15 cellular contexts compared by ENCODE assay signal in the genomic region with DNA sequence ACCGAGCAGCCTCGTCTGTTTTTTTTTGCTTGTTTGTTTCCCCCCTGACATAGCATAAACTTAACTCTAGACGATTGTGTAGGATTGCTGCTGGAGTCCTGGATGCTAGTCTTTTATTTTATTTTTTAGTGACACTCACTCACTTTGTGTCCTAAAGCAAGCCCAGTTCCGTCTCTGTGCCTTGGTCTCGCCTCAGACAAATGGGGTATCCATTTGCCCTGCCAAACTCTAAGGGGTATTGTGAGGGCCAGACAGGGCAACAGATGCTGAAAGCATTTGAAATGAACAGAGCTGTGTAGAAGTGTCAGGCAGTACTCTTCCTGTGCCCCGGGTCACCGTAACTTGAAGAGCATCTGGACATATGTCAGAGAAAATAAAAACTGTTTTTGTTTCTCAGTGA. TPM values are rescaled to one million over a fixed set of nuclear protein-coding genes. Genes with fewer than 3 reads are reported as not detected.
DNase-seq lines count a peak whose midpoint lies in the region; ATAC-seq and TF ChIP-seq lines count a peak whose summit lies in the region.
"Had no signal": no experiment of that assay in that cellular context is flagged by ENCODE, and none has a peak within 500 bp of the region (broad histone marks: within the 10 kb centered on the region; RNA-seq: fewer than 3 reads in every experiment).

No MANE protein-coding gene starts in this region.

- 88 to 90% methylated on average over 7 of the region's 7 CpGs for WGBS in sigmoid colon, 2 donors

- H3K27ac ChIP-seq in BLaER1 (no peak overlapping the region), Panc1 (ENCODE audit: low read length) (peak overlapping the region; percentile 86), foreskin keratinocyte (peak overlapping the region; percentile 46), sigmoid colon (peak overlapping the region; percentile 46 to 82 (median 74))

- DNase-seq in Panc1 (ENCODE audit: low read depth, low spot score) = no peak
- no peak for DNase-seq in foreskin keratinocyte
- no peak for DNase-seq in sigmoid colon
- no peak for DNase-seq in HUDEP-2 (lab: John Stamatoyannopoulos, UW; ENCODE audit: unreplicated experiment in 76 of 76)
- DNase-seq in NCI-H69 (lab: John Stamatoyannopoulos, UW) = no peak
- DNase-seq in NCI-H510A treated with DMSO at 0.1 percent for 48 hours (lab: John Stamatoyannopoulos, UW) = no peak
- no peak for DNase-seq in GM13977 (ENCODE audit: low spot score)
- DNase-seq: activated CD4-positive, alpha-beta T cell treated with anti-CD3 and anti-CD28 coated beads, Interleukin-2, amount 50 U/mL, for 48 hours; activated T-cell treated with anti-CD3 and anti-CD28 coated beads, Interleukin-2, amount 50 U/mL, for 72 hours; AML-193; GF-D8; naive thymus-derived CD4-positive, alpha-beta T cell; NCI-H2081 had no signal

- POLR2A ChIA-PET in Panc1 (lab: Charles Lee) = no interaction called here

- no peak overlapping the region for H3K9ac ChIP-seq in BLaER1

- H3K27me3 ChIP-seq in BLaER1 (no peaks in the 10 kb centered on the region), Panc1 (ENCODE audit: control insufficient read depth, insufficient read depth, low read length) (no peaks in the 10 kb centered on the region), foreskin keratinocyte (no peaks in the 10 kb centered on the region), sigmoid colon (no peaks in the 10 kb centered on the region)

- TF ChIP-seq CTCF in Panc1 (IDR thresholded peaks at IDR 0.05) (no peak), foreskin keratinocyte (conservative IDR thresholded peaks at IDR 0.05) (no peak), sigmoid colon (IDR thresholded peaks at IDR 0.05) (no peak), GM13977 (IDR thresholded peaks at IDR 0.05; ENCODE audit: extremely low read depth, insufficient read depth, missing control alignments) (no peak)

- CTCF ChIA-PET in Panc1 (lab: Charles Lee) = interaction anchor here (1.9 kb wide), 1 partner anchor 112 kb away, joined by 6 read pairs; no protein-coding TSS in a partner anchor

- ATAC-seq in Panc1 (no peak), foreskin keratinocyte (no peak)
- ATAC-seq: activated T-cell treated with anti-CD3 and anti-CD28 coated beads, Interleukin-2, amount 50 U/mL, for 72 hours; naive thymus-derived CD4-positive, alpha-beta T cell had no signal

- intact Hi-C loops in Panc1 (cut with micrococcal nuclease; ENCODE audit: unreplicated experiment) (loop anchor here (5.0 kb wide), 1 partner anchor 66 kb away; no protein-coding TSS in a partner anchor), sigmoid colon (cut with DNase I) (loop anchor here (1.0 to 5.0 kb wide), 2 partner anchors 66 to 112 kb away; no protein-coding TSS in a partner anchor)

- H3K4me3 ChIP-seq in BLaER1 (no peak overlapping the region), Panc1 (ENCODE audit: low read depth in 2 of 2, low read length in 2 of 2) (no peak overlapping the region), sigmoid colon (no peak overlapping the region)

- 0 out of 2 replicates have a peak, but pooled peaks cover 3% of the 10 kb centered on the region for H3K36me3 ChIP-seq in BLaER1
- H3K36me3 ChIP-seq in Panc1 (ENCODE audit: control insufficient read depth, insufficient read depth, low read length) = no peaks in the 10 kb centered on the region
- no peaks in the 10 kb centered on the region for H3K36me3 ChIP-seq in sigmoid colon

- H4K20me1 ChIP-seq in BLaER1 = no peaks in the 10 kb centered on the region

- TF ChIP-seq EP300 in sigmoid colon (IDR thresholded peaks at IDR 0.05) = no peak

- H3K4me1 ChIP-seq in BLaER1 = peaks cover 36% of the 10 kb centered on the region
- H3K4me1 ChIP-seq in Panc1 (ENCODE audit: control insufficient read depth, insufficient read depth, low read length) = peaks cover 19% of the 10 kb centered on the region
- H3K4me1 ChIP-seq in foreskin keratinocyte = peaks cover 32% of the 10 kb centered on the region
- peaks cover 0 to 25% (median 20%) of the 10 kb centered on the region in 4 donors for H3K4me1 ChIP-seq in sigmoid colon

- no TSS peak for BruUV-seq in Panc1 (replicated peaks; lab: Mats Ljungman, UMichigan)

- peak overlapping the region; percentile 63 for H3K4me2 ChIP-seq in BLaER1

- no peak for TF ChIP-seq POLR2A in sigmoid colon (IDR thresholded peaks at IDR 0.05)

- in situ Hi-C loops in Panc1 (cut with HindIII; ENCODE audit: low pct_unique_long_range_greater_than_20kb, low sequenced_read_pairs) = no loop called here
- in situ Hi-C loops in GM13977 (cut with MboI; ENCODE audit: low pct_unique_long_range_greater_than_20kb, low sequenced_read_pairs, unreplicated experiment) = loop anchor here (25.0 kb wide), 1 partner anchor 231 kb away; no protein-coding TSS in a partner anchor

- H3K9me3 ChIP-seq in BLaER1 (peaks cover 36% of the 10 kb centered on the region), Panc1 (ENCODE audit: control insufficient read depth, insufficient read depth, low read depth, low read length) (peaks cover 11% of the 10 kb centered on the region; the same call in 1 of the 2 replicates), sigmoid colon (no peaks in the 10 kb centered on the region)

RNA-seq across cellular contexts. Expression of a gene that starts 34.8 kb away (rescaled TPM):
- total RNA-seq in Panc1 (2021; ENCODE audit: unreplicated experiment) (116 TPM), foreskin keratinocyte (271 and 323 TPM in 2 replicates), sigmoid colon (100 to 1,000 TPM in 2 of 4 donors, 10 to 100 TPM in 2; 83.6 to 181 (median 95.0) TPM)
- 140 TPM for polyA plus RNA-seq in Panc1 (2012; ENCODE audit: insufficient read length)
- polyA plus RNA-seq in foreskin keratinocyte (197 and 257 TPM in 2 replicates), sigmoid colon (10 to 100 TPM in 1 of 3 donors, 1 to 10 TPM in 2; 6.0 to 15.2 (median 9.0) TPM)
- total RNA-seq: OCI-LY7 had no signal
